In the genomic region with DNA sequence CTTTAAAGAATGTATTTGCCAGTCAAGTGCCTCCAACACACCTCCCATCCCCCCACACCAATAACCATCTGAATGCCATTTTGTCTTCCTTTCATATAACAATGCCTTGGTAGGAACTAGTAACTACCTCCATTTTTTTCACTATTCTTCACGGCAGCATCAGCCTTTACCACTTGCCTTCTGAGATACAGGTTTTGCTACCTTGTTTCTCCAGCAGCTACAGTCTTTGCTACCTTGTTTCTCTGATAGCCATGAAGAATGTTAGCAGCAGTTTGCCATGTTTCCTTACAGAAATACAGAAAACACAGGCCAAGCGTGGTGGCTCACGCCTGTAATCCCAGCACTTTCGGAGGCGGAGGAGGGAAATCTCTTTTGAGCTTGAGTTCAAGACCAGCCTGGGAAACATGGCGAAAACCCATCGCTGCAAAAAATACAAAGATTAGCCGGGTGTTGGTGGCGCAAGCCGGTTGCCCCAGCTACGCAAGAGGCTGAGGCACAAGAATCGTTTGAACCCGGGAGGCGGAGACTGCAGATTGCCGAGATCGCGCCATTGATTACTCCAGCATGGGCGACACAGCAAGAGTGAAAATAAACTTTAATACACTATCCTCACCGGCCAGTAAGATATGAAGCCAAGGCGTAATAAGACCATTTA, we compare ENCODE assay signal across 1 cellular context.
TF ChIP-seq lines count a peak whose summit lies in the region.

No MANE protein-coding gene starts in this region.

TF ChIP-seq in K562, 482 proteins besides CTCF, POLR2A, EP300 and RAD21 (continued from another document and continues in another):
- TF ChIP-seq ZNF318 (IDR thresholded peaks at IDR 0.05; ENCODE audit: borderline replicate concordance in 1 of 2, low read depth in 1 of 2) (0 out of 4 replicates have a peak, but pooled peaks of 1 of the 2 experiments have one; percentile 17), ZBTB9 (CRISPR knock-in tag; IDR thresholded peaks at IDR 0.05) (0 out of 2 replicates have a peak, but pooled peaks have one; percentile 9), BCLAF1 (IDR thresholded peaks at IDR 0.05; ENCODE audit: borderline replicate concordance in 1 of 2, control insufficient read depth in 1 of 2, low read depth in 2 of 2, low read length in 1 of 2) (peak in 1 of 2 experiments; percentile 27; a peak in 1 of 4 replicates), NRF1 (conservative IDR thresholded peaks at IDR 0.05 in 1 of 2, IDR thresholded peaks at IDR 0.05 in 1 of 2) (peak; percentile 43 to 57), U2AF2 (optimal IDR thresholded peaks at IDR 0.05; ENCODE audit: low read depth, low read length) (no peak), ZC3H8 (IDR thresholded peaks at IDR 0.05) (no peak), HEY1 (CRISPR knock-in tag; IDR thresholded peaks at IDR 0.05; ENCODE audit: borderline replicate concordance) (no peak), GABPB2 (CRISPR knock-in tag; conservative IDR thresholded peaks at IDR 0.05) (no peak), NR0B1 (IDR thresholded peaks at IDR 0.05; ENCODE audit: partially characterized antibody) (no peak), CGGBP1 (CRISPR knock-in tag; IDR thresholded peaks at IDR 0.05) (no peak), SP1 (CRISPR knock-in tag; IDR thresholded peaks at IDR 0.05) (no peak), ESRRB (CRISPR knock-in tag; IDR thresholded peaks at IDR 0.05; ENCODE audit: borderline replicate concordance) (no peak), ZNF12 (CRISPR knock-in tag; IDR thresholded peaks at IDR 0.05) (no peak), SIX5 (IDR thresholded peaks at IDR 0.05; ENCODE audit: borderline replicate concordance in 1 of 2, insufficient read depth in 1 of 2, low read depth in 1 of 2, low read length in 2 of 2) (no peak), BCL6 (CRISPR knock-in tag; IDR thresholded peaks at IDR 0.05) (no peak), ZNF707 (CRISPR knock-in tag; conservative IDR thresholded peaks at IDR 0.05) (no peak), BMI1 (IDR thresholded peaks at IDR 0.05; ENCODE audit: low read length) (0 out of 2 replicates have a peak, but pooled peaks have one; percentile 55), ZNF384 (IDR thresholded peaks at IDR 0.05; ENCODE audit: low read depth, low read length) (peak; percentile 54; the same call in 1 of the 2 replicates), ZNF785 (CRISPR knock-in tag; IDR thresholded peaks at IDR 0.05) (no peak), JUNB (CRISPR knock-in tag; conservative IDR thresholded peaks at IDR 0.05) (no peak), RFX7 (CRISPR knock-in tag; IDR thresholded peaks at IDR 0.05) (no peak), PPARD (CRISPR knock-in tag; IDR thresholded peaks at IDR 0.05) (no peak), DMBX1 (CRISPR knock-in tag; IDR thresholded peaks at IDR 0.05; ENCODE audit: borderline replicate concordance) (no peak), MITF (IDR thresholded peaks at IDR 0.05) (no peak), SOX6 (IDR thresholded peaks at IDR 0.05) (no peak; the same call in 1 of the 2 replicates), TAF1 (IDR thresholded peaks at IDR 0.05; ENCODE audit: control insufficient read depth, extremely low read depth, insufficient read depth, low read length, severe bottlenecking) (no peak), MCM3 (IDR thresholded peaks at IDR 0.05) (no peak), DNMT1 (IDR thresholded peaks at IDR 0.05) (peak; percentile 35; the same call in 1 of the 2 replicates), RB1 (IDR thresholded peaks at IDR 0.05; ENCODE audit: low read depth) (peak; percentile 90), TCF3 (CRISPR knock-in tag; IDR thresholded peaks at IDR 0.05) (no peak), TCFL5 (CRISPR knock-in tag; conservative IDR thresholded peaks at IDR 0.05) (no peak), ZKSCAN1 (IDR thresholded peaks at IDR 0.05; ENCODE audit: low read depth, low read length) (peak; percentile 64; the same call in 1 of the 2 replicates), ZNF445 (CRISPR knock-in tag; IDR thresholded peaks at IDR 0.05; ENCODE audit: low read depth) (no peak), BACH1 (tag; IDR thresholded peaks at IDR 0.05) (peak; percentile 72; the same call in 1 of the 2 replicates), ZNF124 (CRISPR knock-in tag; IDR thresholded peaks at IDR 0.05) (no peak), SPI1 (IDR thresholded peaks at IDR 0.05; ENCODE audit: borderline replicate concordance, low read depth, low read length) (no peak), ZFP1 (CRISPR knock-in tag; IDR thresholded peaks at IDR 0.05) (no peak), CTBP1 (IDR thresholded peaks at IDR 0.05; ENCODE audit: borderline replicate concordance) (no peak), SMAD2 (IDR thresholded peaks at IDR 0.05; ENCODE audit: low read depth, low read length) (no peak), ZNF398 (CRISPR knock-in tag; IDR thresholded peaks at IDR 0.05) (no peak), ZBTB17 (CRISPR knock-in tag; IDR thresholded peaks at IDR 0.05) (no peak)
- TF ChIP-seq, protein P1, sequence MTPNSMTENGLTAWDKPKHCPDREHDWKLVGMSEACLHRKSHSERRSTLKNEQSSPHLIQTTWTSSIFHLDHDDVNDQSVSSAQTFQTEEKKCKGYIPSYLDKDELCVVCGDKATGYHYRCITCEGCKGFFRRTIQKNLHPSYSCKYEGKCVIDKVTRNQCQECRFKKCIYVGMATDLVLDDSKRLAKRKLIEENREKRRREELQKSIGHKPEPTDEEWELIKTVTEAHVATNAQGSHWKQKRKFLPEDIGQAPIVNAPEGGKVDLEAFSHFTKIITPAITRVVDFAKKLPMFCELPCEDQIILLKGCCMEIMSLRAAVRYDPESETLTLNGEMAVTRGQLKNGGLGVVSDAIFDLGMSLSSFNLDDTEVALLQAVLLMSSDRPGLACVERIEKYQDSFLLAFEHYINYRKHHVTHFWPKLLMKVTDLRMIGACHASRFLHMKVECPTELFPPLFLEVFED (CRISPR knock-in tag; conservative IDR thresholded peaks at IDR 0.05): no peak
